Comparison of ENCODE assay signal across 8 cellular contexts in the genomic region with DNA sequence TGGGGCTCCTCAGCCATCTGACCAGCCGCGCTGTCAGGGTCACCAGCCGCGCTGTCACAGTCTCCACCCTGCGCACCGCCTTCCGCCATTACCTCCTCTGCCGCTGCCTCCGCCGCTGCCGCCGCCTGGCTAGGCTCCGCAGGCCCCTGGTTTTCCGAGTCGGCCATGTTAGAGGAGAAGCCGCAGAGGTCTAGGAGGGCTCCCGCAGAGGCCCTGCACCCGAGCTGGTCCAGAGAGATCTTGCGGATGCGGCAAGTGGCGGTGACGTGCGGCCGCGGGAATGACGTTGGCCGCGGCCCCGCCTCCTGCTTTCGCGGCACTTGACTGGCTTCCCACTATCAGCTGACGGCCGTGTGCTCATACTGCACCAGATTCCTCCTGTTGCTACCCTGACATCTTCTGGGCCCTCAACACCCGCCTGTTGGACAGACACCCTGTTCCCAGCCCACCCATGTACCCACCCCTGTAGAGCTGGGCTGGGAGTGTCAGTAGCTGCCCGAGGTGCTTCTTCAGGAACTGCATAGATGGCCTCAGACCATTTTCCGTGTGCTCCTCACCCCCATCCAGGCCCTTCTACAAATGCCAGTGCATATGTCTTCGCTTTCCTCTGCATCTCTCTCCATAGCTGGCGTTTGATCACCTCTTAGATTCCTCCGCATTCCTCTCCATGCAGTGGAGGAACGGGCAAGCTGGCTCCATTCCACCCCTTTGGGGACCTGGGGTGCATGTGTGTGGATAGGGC. TPM values are rescaled to one million over a fixed set of nuclear protein-coding genes. Genes with fewer than 3 reads are reported as not detected.
DNase-seq lines count a peak whose midpoint lies in the region; ATAC-seq and TF ChIP-seq lines count a peak whose summit lies in the region.

NAP1L5 (minus strand) TSS at position 242 of the 742 bp plus-strand sequence; CDS start at position 167, 75 bp downstream.

- WGBS in liver: 52% methylated on average over 40 of the region's 40 CpGs

- H3K36me3 Mint-ChIP-seq in activated CD4-positive, alpha-beta T cell treated with anti-CD3 and anti-CD28 coated beads, Interleukin-2, amount 10 ng/mL, durations not matched to agents 7 days and 5 days (ENCODE audit: low read depth): peaks cover 13% of the 10 kb centered on the region

- no peak for TF ChIP-seq RAD21 in liver (IDR thresholded peaks at IDR 0.05)

- no peaks in the 10 kb centered on the region for H3K36me3 ChIP-seq in liver (ENCODE audit: control insufficient read depth in 4 of 4, insufficient read depth in 3 of 4, low read depth in 1 of 4, low read length in 3 of 4)

- TF ChIP-seq POLR2A in GM10847 (IDR thresholded peaks at IDR 0.05; ENCODE audit: extremely low read depth, insufficient read length): peak; percentile 20

- H3K27ac ChIP-seq in liver (ENCODE audit: low read depth in 1 of 2, low read length in 2 of 2): peak within 1 kb of the TSS; percentile 37 to 39

- POLR2A ChIA-PET in activated CD4-positive, alpha-beta T cell treated with anti-CD3 and anti-CD28 coated beads, Interleukin-2, amount 10 ng/mL, durations not matched to agents 7 days and 5 days (lab: Charles Lee): no interaction called here

- no peaks in the 10 kb centered on the region for H3K27me3 Mint-ChIP-seq in activated CD4-positive, alpha-beta T cell treated with anti-CD3 and anti-CD28 coated beads, Interleukin-2, amount 10 ng/mL, durations not matched to agents 7 days and 5 days

- H3K4me1 ChIP-seq in liver (ENCODE audit: control insufficient read depth in 4 of 4, insufficient read depth in 4 of 4, low read length in 3 of 4): peaks cover 0 to 3% (median 1%) of the 10 kb centered on the region in 4 donors

- peak within 1 kb of the TSS; percentile 82 for H3K4me3 Mint-ChIP-seq in activated CD4-positive, alpha-beta T cell treated with anti-CD3 and anti-CD28 coated beads, Interleukin-2, amount 10 ng/mL, durations not matched to agents 7 days and 5 days

- ATAC-seq in HG02571 (IDR thresholded peaks at IDR 0.05; ENCODE audit: unreplicated experiment): peak; percentile 88

- peak within 1 kb of the TSS in 1 of 2 donors; percentile 49 for H3K9ac ChIP-seq in liver (ENCODE audit: low read depth in 1 of 2, low read length in 2 of 2)

- peaks cover 3% of the 10 kb centered on the region for H3K9me3 Mint-ChIP-seq in activated CD4-positive, alpha-beta T cell treated with anti-CD3 and anti-CD28 coated beads, Interleukin-2, amount 10 ng/mL, durations not matched to agents 7 days and 5 days

- DNase-seq in NCI-H1092 (lab: John Stamatoyannopoulos, UW) (peak; percentile 38), dedifferentiated amniotic fluid mesenchymal stem cell (ENCODE audit: extremely low spot score) (peak; percentile 42), SW480 (ENCODE audit: low spot score) (no peak)
- peak; percentile 67 for DNase-seq in activated CD4-positive, alpha-beta T cell treated with anti-CD3 and anti-CD28 coated beads, Interleukin-2, amount 10 ng/mL, durations not matched to agents 7 days and 5 days
- peak; percentile 64 for DNase-seq in stimulated activated CD4-positive, alpha-beta T cell treated with anti-CD3 and anti-CD28 coated beads, Interleukin-4, amount 100 ng/mL, for 24 hours

- no peaks in the 10 kb centered on the region for H3K27me3 ChIP-seq in liver (ENCODE audit: control insufficient read depth in 4 of 4, insufficient read depth in 4 of 4, low read length in 3 of 4)

- H3K27ac Mint-ChIP-seq in activated CD4-positive, alpha-beta T cell treated with anti-CD3 and anti-CD28 coated beads, Interleukin-2, amount 10 ng/mL, durations not matched to agents 7 days and 5 days: peak within 1 kb of the TSS; percentile 87

- CTCF ChIA-PET in activated CD4-positive, alpha-beta T cell treated with anti-CD3 and anti-CD28 coated beads, Interleukin-2, amount 10 ng/mL, durations not matched to agents 7 days and 5 days (lab: Charles Lee): interaction anchor here (0.9 to 1.3 kb wide), 3 partner anchors 9 to 28 kb away, joined by 3 to 5 read pairs (median 4); no protein-coding TSS in a partner anchor

- H3K9me3 ChIP-seq in liver (ENCODE audit: control insufficient read depth in 4 of 4, low read length in 3 of 4): no peaks in the 10 kb centered on the region

- no peak for TF ChIP-seq CTCF in liver (IDR thresholded peaks at IDR 0.05; ENCODE audit: low read depth, low read length, missing input control)

- peaks cover 17% of the 10 kb centered on the region for H3K4me1 Mint-ChIP-seq in activated CD4-positive, alpha-beta T cell treated with anti-CD3 and anti-CD28 coated beads, Interleukin-2, amount 10 ng/mL, durations not matched to agents 7 days and 5 days

- H3K4me3 ChIP-seq in liver (ENCODE audit: low read depth in 1 of 3, low read length in 3 of 3): peak within 1 kb of the TSS; percentile 49 to 71 (median 71)

TF ChIP-seq in liver, 16 proteins besides CTCF, POLR2A, EP300 and RAD21:
- TF ChIP-seq RXRA (IDR thresholded peaks at IDR 0.05): no peak
- TF ChIP-seq YY1 (IDR thresholded peaks at IDR 0.05): peak; percentile 85
- no peak for TF ChIP-seq JUND (IDR thresholded peaks at IDR 0.05)

RNA-seq across cellular contexts. Expression of gene NAP1L5, which starts in this region (rescaled TPM):
- 1 to 10 TPM; 3.7 to 4.3 TPM for total RNA-seq in activated CD4-positive, alpha-beta T cell treated with anti-CD3 and anti-CD28 coated beads, Interleukin-2, amount 10 ng/mL, durations not matched to agents 7 days and 5 days
- total RNA-seq in liver: 10 to 100 TPM in 1 of 2 donors, 1 to 10 TPM in 1; 2.0 to 10.0 TPM
- 1 to 10 TPM; 2.9 TPM for polyA plus RNA-seq in liver
